23 cellular contexts compared by ENCODE assay signal in the genomic region with DNA sequence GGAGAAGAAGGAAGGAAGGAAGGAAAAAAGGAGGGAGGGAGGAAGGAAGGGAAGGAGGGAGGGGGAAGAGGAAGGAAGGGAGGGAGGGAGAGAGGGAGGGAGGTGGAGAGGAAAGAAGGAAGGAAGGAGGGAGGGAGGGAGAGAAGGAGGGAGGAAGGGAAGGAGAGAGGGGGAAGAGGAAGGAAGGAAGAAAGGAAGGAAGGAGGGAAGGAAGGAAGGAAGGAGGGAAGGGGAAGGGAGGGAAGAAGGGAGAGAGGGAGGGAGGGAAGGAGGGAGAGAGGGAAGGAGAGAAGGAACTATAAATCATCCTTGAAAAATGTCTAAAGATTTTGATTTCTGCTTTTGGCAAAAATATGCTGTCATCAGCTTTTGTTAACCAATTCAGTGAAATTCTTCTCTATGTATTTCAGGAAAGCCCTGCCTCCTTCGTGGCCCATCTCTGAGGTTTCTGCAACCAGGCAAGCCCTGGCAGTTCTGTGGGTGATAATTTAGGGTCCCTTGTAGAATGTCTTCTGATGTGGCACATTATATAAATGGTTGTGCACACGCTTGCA. TPM values are rescaled to one million over a fixed set of nuclear protein-coding genes. Genes with fewer than 3 reads are reported as not detected.
DNase-seq lines count a peak whose midpoint lies in the region; ATAC-seq, FAIRE-seq and TF ChIP-seq lines count a peak whose summit lies in the region.
"Had no signal": no experiment of that assay in that cellular context is flagged by ENCODE, and none has a peak within 500 bp of the region (broad histone marks: within the 10 kb centered on the region; RNA-seq: fewer than 3 reads in every experiment).

No MANE protein-coding gene starts in this region.

- intact Hi-C loops in K562 (cut with micrococcal nuclease): no loop called here

- H3K27ac ChIP-seq in A549: no peak overlapping the region
- H3K27ac ChIP-seq in HEK293 (ENCODE audit: extremely low read depth, low read depth, low read length): no peak overlapping the region
- H3K27ac ChIP-seq in K562 (ENCODE audit: extremely low read depth, low read depth, low read length): no peak overlapping the region
- H3K27ac ChIP-seq: BLaER1 treated with 17β-estradiol and CSF1 and Interleukin-3, amounts not matched to agents 10 nM and 100 nM; C4-2B had no signal

- CTCF ChIA-PET in A549 (lab: Yijun Ruan, JAX) (no interaction called here), HEK293 (lab: Yijun Ruan, JAX) (no interaction called here), K562 (lab: Yijun Ruan, JAX; ENCODE audit: low intra/inter-chr PET ratio) (no interaction called here)

- ATAC-seq in A549 (no peak), K562 (no peak), HG02642 (IDR thresholded peaks at IDR 0.05; ENCODE audit: poor library complexity, unreplicated experiment) (no peak)
- no peak for ATAC-seq in stimulated activated memory B cell treated with anti-CD40 and anti-IgM and Interleukin-4, amounts not matched to agents 10 μg/mL and 1 μg/mL and 100 μg/mL, for 72 hours
- ATAC-seq: CD8-positive, alpha-beta T cell had no signal

- no peaks in the 10 kb centered on the region; the same call in 1 of the 2 replicates for H4K20me1 ChIP-seq in K562 (replicated peaks; ENCODE audit: control insufficient read depth, insufficient read depth, low read length)
- H4K20me1 ChIP-seq: BLaER1 treated with 17β-estradiol and CSF1 and Interleukin-3, amounts not matched to agents 10 nM and 100 nM had no signal

- BruUV-seq in K562 (replicated peaks; lab: Mats Ljungman, UMichigan): no TSS peak

- TF ChIP-seq CTCF in A549 (IDR thresholded peaks at IDR 0.05) (no peak), HEK293 (tag by site-specific recombination; IDR thresholded peaks at IDR 0.05) (no peak), K562 (IDR thresholded peaks at IDR 0.05 in 2 of 3, conservative IDR thresholded peaks at IDR 0.05 in 1 of 3; ENCODE audit: insufficient read depth in 2 of 3, low read depth in 1 of 3, low read length in 3 of 3) (no peak)

- H3K27ac Mint-ChIP-seq in stimulated activated memory B cell treated with anti-CD40 and anti-IgM and Interleukin-4, amounts not matched to agents 10 μg/mL and 1 μg/mL and 100 μg/mL, for 72 hours: no peak overlapping the region
- H3K27ac Mint-ChIP-seq: B cell; CD4-positive, alpha-beta T cell; CD8-positive, alpha-beta T cell had no signal

- no peak for TF ChIP-seq RAD21 in A549 (conservative IDR thresholded peaks at IDR 0.05 in 1 of 2, IDR thresholded peaks at IDR 0.05 in 1 of 2)
- TF ChIP-seq RAD21 in K562 (CRISPR knock-in tag; conservative IDR thresholded peaks at IDR 0.05 in 1 of 2, IDR thresholded peaks at IDR 0.05 in 1 of 2): no peak

- H3K4me2 ChIP-seq in A549 (no peak overlapping the region), K562 (ENCODE audit: insufficient read depth, low read length) (no peak overlapping the region)
- H3K4me2 ChIP-seq: BLaER1 treated with 17β-estradiol and CSF1 and Interleukin-3, amounts not matched to agents 10 nM and 100 nM had no signal

- peaks cover 0 to 5% of the 10 kb centered on the region in 2 experiments; a peak in 2 of 5 replicates for H3K27me3 ChIP-seq in K562 (ENCODE audit: control insufficient read depth in 2 of 2, insufficient read depth in 2 of 2, low read length in 2 of 2)
- H3K27me3 ChIP-seq: BLaER1 treated with 17β-estradiol and CSF1 and Interleukin-3, amounts not matched to agents 10 nM and 100 nM had no signal

- peaks cover 7% of the 10 kb centered on the region for H3K4me1 Mint-ChIP-seq in stimulated activated memory B cell treated with anti-CD40 and anti-IgM and Interleukin-4, amounts not matched to agents 10 μg/mL and 1 μg/mL and 100 μg/mL, for 72 hours

- no peaks in the 10 kb centered on the region for H3K9me3 ChIP-seq in A549
- H3K9me3 ChIP-seq in HEK293 (ENCODE audit: control insufficient read depth, insufficient read depth, low read depth, low read length): no peaks in the 10 kb centered on the region
- H3K9me3 ChIP-seq in K562 (replicated peaks; ENCODE audit: control insufficient read depth, insufficient read depth, low read depth, low read length): no peaks in the 10 kb centered on the region
- H3K9me3 ChIP-seq: Caco-2 had no signal

- H3K9me3 Mint-ChIP-seq in stimulated activated memory B cell treated with anti-CD40 and anti-IgM and Interleukin-4, amounts not matched to agents 10 μg/mL and 1 μg/mL and 100 μg/mL, for 72 hours: no peaks in the 10 kb centered on the region
- H3K9me3 Mint-ChIP-seq: CD4-positive, alpha-beta T cell; CD8-positive, alpha-beta T cell had no signal

- no peaks in the 10 kb centered on the region for H3K4me1 ChIP-seq in A549
- no peaks in the 10 kb centered on the region for H3K4me1 ChIP-seq in HEK293 (ENCODE audit: control insufficient read depth, insufficient read depth, low read length)
- H3K4me1 ChIP-seq in K562 (replicated peaks in 1 of 2; ENCODE audit: control insufficient read depth in 2 of 2, insufficient read depth in 2 of 2, low read length in 2 of 2): no peaks in the 10 kb centered on the region
- H3K4me1 ChIP-seq: BLaER1 treated with 17β-estradiol and CSF1 and Interleukin-3, amounts not matched to agents 10 nM and 100 nM; Caco-2 had no signal

- 18% methylated on average over 2 of the region's 2 CpGs for WGBS in A549 (ENCODE audit: missing lambda C conversion rate)
- 0% methylated on average over 2 of the region's 2 CpGs for WGBS in K562 (ENCODE audit: insufficient coverage, low coverage, missing lambda C conversion rate)

- no peak overlapping the region for H3K9ac ChIP-seq in K562 (ENCODE audit: insufficient read depth in 1 of 2, low read depth in 2 of 2, low read length in 2 of 2)
- H3K9ac ChIP-seq: BLaER1 treated with 17β-estradiol and CSF1 and Interleukin-3, amounts not matched to agents 10 nM and 100 nM had no signal

- H3K9me1 ChIP-seq in K562 (ENCODE audit: control insufficient read depth, insufficient read depth, low read length): no peaks in the 10 kb centered on the region

- no peak overlapping the region for H3K4me3 Mint-ChIP-seq in stimulated activated memory B cell treated with anti-CD40 and anti-IgM and Interleukin-4, amounts not matched to agents 10 μg/mL and 1 μg/mL and 100 μg/mL, for 72 hours
- H3K4me3 Mint-ChIP-seq: B cell; CD4-positive, alpha-beta T cell; CD8-positive, alpha-beta T cell had no signal

- FAIRE-seq in A549 (lab: Jason Lieb, UNC): no peak
- FAIRE-seq in K562 (lab: Jason Lieb, UNC): no peak
- FAIRE-seq: A204.1, D721Med, G401.6, GM12891, GM19239 had no signal

- in situ Hi-C loops in K562 (cut with MboI): no loop called here

- no peaks in the 10 kb centered on the region for H3K36me3 ChIP-seq in HEK293 (ENCODE audit: control insufficient read depth in 2 of 2, insufficient read depth in 1 of 2, low read length in 2 of 2)
- H3K36me3 ChIP-seq in K562 (ENCODE audit: control insufficient read depth, insufficient read depth, low read length): no peaks in the 10 kb centered on the region
- H3K36me3 ChIP-seq: BLaER1 treated with 17β-estradiol and CSF1 and Interleukin-3, amounts not matched to agents 10 nM and 100 nM had no signal

- DNase-seq in A549 (ENCODE audit: low read depth in 1 of 2, low spot score in 1 of 2): no peak
- DNase-seq in K562 (ENCODE audit: extremely low read depth in 1 of 4, low spot score in 3 of 4): no peak
- DNase-seq in activated gamma-delta T cell (lab: John Stamatoyannopoulos, UW): no peak
- DNase-seq: 8988T; AML-193; Caco-2; Calu3; CD4-positive, alpha-beta T cell; CD8-positive, alpha-beta T cell; DMS79 treated with DMSO at 0.1 percent for 48 hours; GF-D8 had no signal

- TF ChIP-seq EP300 in A549 (IDR thresholded peaks at IDR 0.05) (no peak), K562 (IDR thresholded peaks at IDR 0.05; ENCODE audit: low read length) (no peak)

- TF ChIP-seq POLR2A in A549 (IDR thresholded peaks at IDR 0.05; ENCODE audit: low read length): no peak
- TF ChIP-seq POLR2A in K562 (conservative IDR thresholded peaks at IDR 0.05): no peak

- H3K79me2 ChIP-seq in K562 (ENCODE audit: control insufficient read depth, insufficient read depth, low read length): no peaks in the 10 kb centered on the region

- peaks cover 31% of the 10 kb centered on the region for H3K27me3 Mint-ChIP-seq in stimulated activated memory B cell treated with anti-CD40 and anti-IgM and Interleukin-4, amounts not matched to agents 10 μg/mL and 1 μg/mL and 100 μg/mL, for 72 hours

- H2AFZ ChIP-seq in K562 (ENCODE audit: low read depth, low read length): no peak overlapping the region

- POLR2A ChIA-PET in A549 (lab: Yijun Ruan, JAX) (no interaction called here), HEK293 (lab: Yijun Ruan, JAX) (no interaction called here), K562 (lab: Yijun Ruan, JAX) (no interaction called here)

- H3K4me3 ChIP-seq in A549: no peak overlapping the region
- no peak overlapping the region for H3K4me3 ChIP-seq in HEK293 (ENCODE audit: low read depth, low read length)
- H3K4me3 ChIP-seq in K562: no peak overlapping the region
- H3K4me3 ChIP-seq: BLaER1 treated with 17β-estradiol and CSF1 and Interleukin-3, amounts not matched to agents 10 nM and 100 nM had no signal

- H3K36me3 Mint-ChIP-seq in stimulated activated memory B cell treated with anti-CD40 and anti-IgM and Interleukin-4, amounts not matched to agents 10 μg/mL and 1 μg/mL and 100 μg/mL, for 72 hours: no peaks in the 10 kb centered on the region
- H3K36me3 Mint-ChIP-seq: CD8-positive, alpha-beta T cell had no signal

RNA-seq across cellular contexts. Expression of a gene that starts 7.1 kb away (rescaled TPM):
- not detected in 2 replicates for polyA plus RNA-seq in A549 (2011; rRNA removed)
- not detected in 2 replicates for polyA plus RNA-seq in A549 (2012; cell fraction: cytosol; rRNA removed)
- polyA plus RNA-seq in A549 (2012; cell fraction: nucleus; rRNA removed): not detected in 2 replicates
- not detected in 3 replicates for polyA plus RNA-seq in A549 (2017; fragmentation: RNase III; extraction: RNeasy Plus Mini Kit Qiagen cat#74134 plus additional on column Dnase treatment)
- not detected in 2 replicates for polyA minus RNA-seq in A549 (2011; rRNA and poly(A)+ RNA removed)
- not detected in 2 replicates for total RNA-seq in K562 (2011; cell fraction: chromatin; rRNA removed; ENCODE audit: low replicate concordance)
- not detected in 2 replicates for total RNA-seq in K562 (2011; cell fraction: nucleolus; rRNA removed)
- total RNA-seq in K562 (2011; cell fraction: nucleoplasm; rRNA removed): not detected in 2 replicates
- not detected in 2 replicates for total RNA-seq in K562 (2014; rRNA removed)
- total RNA-seq in K562 (2014; rRNA removed; fragmentation: Illumina TruSeq; extraction: Trizol): not detected in 2 replicates
- not detected in 2 replicates for total RNA-seq in K562 (2015; rRNA removed; fragmentation: Illumina TruSeq; extraction: Trizol)
- 0.24 and 0.27 TPM in 2 replicates for total RNA-seq in K562 (2021)
- not detected in 2 replicates for polyA plus RNA-seq in K562 (2011; rRNA removed)
- not detected in 2 replicates for polyA plus RNA-seq in K562 (2011; cell fraction: cytosol; rRNA removed)
- polyA plus RNA-seq in K562 (2011; cell fraction: nucleus; rRNA removed): not detected in 2 replicates
- not detected in 2 replicates for polyA plus RNA-seq in K562 (2012)
- not detected in 2 replicates for polyA plus RNA-seq in K562 (2014; fragmentation: Illumina TruSeq; extraction: Trizol)
- not detected for polyA plus RNA-seq in K562 (2014; fragmentation: Nextera tagmentation; extraction: Ambion mirVana)
- polyA plus RNA-seq in K562 (2014; rRNA removed): not detected in 2 replicates
- polyA minus RNA-seq in K562 (2011; rRNA and poly(A)+ RNA removed): not detected in 2 replicates
- not detected in 2 replicates for polyA minus RNA-seq in K562 (2011; cell fraction: cytosol; rRNA and poly(A)+ RNA removed)
- polyA minus RNA-seq in K562 (2011; cell fraction: nucleus; rRNA and poly(A)+ RNA removed): not detected in 2 replicates
- total RNA-seq: Caco-2, Calu3 had no signal
- polyA plus RNA-seq: BJ had no signal
